In genomic region chr1:212760126-212760823, GRCh38 we compare ENCODE assay signal across 9 cellular contexts. TPM values are rescaled to one million over a fixed set of nuclear protein-coding genes. Genes with fewer than 3 reads are reported as not detected.
DNase-seq lines count a peak whose midpoint lies in the region; ATAC-seq, FAIRE-seq and TF ChIP-seq lines count a peak whose summit lies in the region.
"Had no signal": no experiment of that assay in that cellular context is flagged by ENCODE, and none has a peak within 500 bp of the region (broad histone marks: within the 10 kb centered on the region; RNA-seq: fewer than 3 reads in every experiment).

No MANE protein-coding gene starts in this region.

- POLR2A ChIA-PET in endothelial cell of umbilical vein (lab: Charles Lee) = no interaction called here

- BruUV-seq in Calu3 (replicated peaks; lab: Mats Ljungman, UMichigan) (no TSS peak), endothelial cell of umbilical vein (replicated peaks; lab: Mats Ljungman, UMichigan) (no TSS peak)

- no peak overlapping the region for H3K27ac Mint-ChIP-seq in Calu3 (ENCODE audit: unreplicated experiment)

- H4K20me1 ChIP-seq in endothelial cell of umbilical vein (replicated peaks; ENCODE audit: control insufficient read depth, extremely low read depth, insufficient read depth, low read length) = no peaks in the 10 kb centered on the region

- no peak overlapping the region for H2AFZ ChIP-seq in endothelial cell of umbilical vein (ENCODE audit: low read depth, low read length)

- H3K9me3 ChIP-seq in endothelial cell of umbilical vein (replicated peaks; ENCODE audit: control insufficient read depth, insufficient read depth, low read length) = no peaks in the 10 kb centered on the region
- H3K9me3 ChIP-seq in kidney (ENCODE audit: control insufficient read depth in 1 of 2, low read length in 2 of 2) = no peaks in the 10 kb centered on the region

- H3K36me3 ChIP-seq in endothelial cell of umbilical vein (ENCODE audit: control insufficient read depth in 2 of 2, extremely low read depth in 1 of 2, insufficient read depth in 2 of 2, low read length in 2 of 2) = peaks cover 0 to 6% of the 10 kb centered on the region in 2 experiments
- peaks cover 0 to 6% of the 10 kb centered on the region in 2 donors for H3K36me3 ChIP-seq in kidney (ENCODE audit: control insufficient read depth in 1 of 2, insufficient read depth in 2 of 2, low read length in 2 of 2)

- no peaks in the 10 kb centered on the region for H3K36me3 Mint-ChIP-seq in Calu3 (ENCODE audit: insufficient read depth, unreplicated experiment)

- H3K4me3 ChIP-seq in endothelial cell of umbilical vein (replicated peaks in 1 of 3; ENCODE audit: insufficient read depth in 1 of 3, low read depth in 1 of 3, low read length in 3 of 3) = no peak overlapping the region
- H3K4me3 ChIP-seq in kidney (ENCODE audit: low read length in 2 of 2) = no peak overlapping the region

- no peak overlapping the region for H3K4me3 Mint-ChIP-seq in Calu3 (ENCODE audit: low read depth, unreplicated experiment)

- H3K27ac ChIP-seq in endothelial cell of umbilical vein (ENCODE audit: insufficient read depth, low read depth, low read length) = no peak overlapping the region
- no peak overlapping the region for H3K27ac ChIP-seq in kidney (ENCODE audit: low read depth in 2 of 2, low read length in 2 of 2)

- no peaks in the 10 kb centered on the region for H3K9me1 ChIP-seq in endothelial cell of umbilical vein (replicated peaks; ENCODE audit: control insufficient read depth, extremely low read depth, insufficient read depth, low read length)

- H3K4me2 ChIP-seq in endothelial cell of umbilical vein (ENCODE audit: insufficient read depth, low read length) = no peak overlapping the region

- no peaks in the 10 kb centered on the region for H3K79me2 ChIP-seq in endothelial cell of umbilical vein (ENCODE audit: control insufficient read depth, insufficient read depth, low read length)

- no peaks in the 10 kb centered on the region for H3K9me3 Mint-ChIP-seq in Calu3 (ENCODE audit: low read depth, unreplicated experiment)

- no peaks in the 10 kb centered on the region for H3K27me3 ChIP-seq in endothelial cell of umbilical vein (ENCODE audit: control insufficient read depth in 2 of 2, insufficient read depth in 2 of 2, low read length in 2 of 2)

- H3K27me3 Mint-ChIP-seq in Calu3 (ENCODE audit: unreplicated experiment) = no peaks in the 10 kb centered on the region

- no peaks in the 10 kb centered on the region for H3K4me1 ChIP-seq in endothelial cell of umbilical vein (ENCODE audit: control insufficient read depth, extremely low read depth, insufficient read depth, low read length)
- no peaks in the 10 kb centered on the region for H3K4me1 ChIP-seq in kidney (ENCODE audit: control insufficient read depth in 1 of 2, insufficient read depth in 1 of 2, low read depth in 1 of 2, low read length in 2 of 2)

- CTCF ChIA-PET in Calu3 (lab: Charles Lee) = interaction anchor here (0.5 to 1.2 kb wide), 2 partner anchors 10 to 83 kb away, joined by 3 to 4 read pairs; no protein-coding TSS in a partner anchor
- CTCF ChIA-PET in endothelial cell of umbilical vein (lab: Charles Lee) = interaction anchor here (1.0 to 2.5 kb wide), 3 partner anchors 9 to 95 kb away, joined by 3 to 9 read pairs (median 3); no protein-coding TSS in a partner anchor

- no peak for TF ChIP-seq POLR2A in endothelial cell of umbilical vein (IDR thresholded peaks at IDR 0.05; ENCODE audit: low read depth, low read length)

- H3K9ac ChIP-seq in endothelial cell of umbilical vein (replicated peaks; ENCODE audit: extremely low read depth, insufficient read depth, low read length) (no peak overlapping the region), kidney (ENCODE audit: low read length in 2 of 2) (no peak overlapping the region)

- DNase-seq in Calu3 = peak; percentile 58
- DNase-seq in activated CD4-positive, alpha-beta T cell treated with anti-CD3 and anti-CD28 coated beads for 1 hour = peak; percentile 26
- DNase-seq in endothelial cell of umbilical vein (ENCODE audit: low read depth, low spot score) = no peak
- DNase-seq in stimulated activated CD4-positive, alpha-beta T cell treated with anti-CD3 and anti-CD28 coated beads, Interleukin-1b, Interleukin-23, amount 100 ng/mL, for 48 hours = peak; percentile 61
- DNase-seq in NCI-H146 (lab: John Stamatoyannopoulos, UW) = no peak
- no peak for DNase-seq in kidney
- no peak for DNase-seq in NCI-H1417 treated with DMSO at 0.1 percent for 48 hours (lab: John Stamatoyannopoulos, UW)
- DNase-seq: left cardiac atrium had no signal

- intact Hi-C loops in Calu3 (cut with micrococcal nuclease; ENCODE audit: unreplicated experiment) = no loop called here
- intact Hi-C loops in endothelial cell of umbilical vein (cut with micrococcal nuclease) = loop anchor here (1.0 kb wide), 1 partner anchor 283 kb away; no protein-coding TSS in a partner anchor
- intact Hi-C loops in kidney (cut with DNase I) = no loop called here

- FAIRE-seq in endothelial cell of umbilical vein (lab: Jason Lieb, UNC) = no peak
- no peak for FAIRE-seq in kidney (lab: Jason Lieb, UNC)

- peak; percentile 48 for ATAC-seq in HG02623 (IDR thresholded peaks at IDR 0.05; ENCODE audit: unreplicated experiment)

- TF ChIP-seq CTCF in Calu3 (IDR thresholded peaks at IDR 0.05; ENCODE audit: unreplicated experiment) = peak; percentile 33
- TF ChIP-seq CTCF in endothelial cell of umbilical vein (IDR thresholded peaks at IDR 0.05; ENCODE audit: extremely low read depth in 1 of 2, insufficient read depth in 1 of 2, low read depth in 1 of 2, low read length in 2 of 2) = peak; percentile 39 to 58
- no peak for TF ChIP-seq CTCF in kidney (IDR thresholded peaks at IDR 0.05; ENCODE audit: borderline replicate concordance, extremely low read depth, insufficient read depth)

- dilution Hi-C loops in endothelial cell of umbilical vein (cut with MboI; ENCODE audit: extremely low pct_ligation_motif_present, low sequenced_read_pairs) = no loop called here

- H3K4me1 Mint-ChIP-seq in Calu3 (ENCODE audit: low read depth, unreplicated experiment) = no peaks in the 10 kb centered on the region

TF ChIP-seq in endothelial cell of umbilical vein, 7 proteins besides CTCF, POLR2A, EP300 and RAD21:
- TF ChIP-seq JUN (IDR thresholded peaks at IDR 0.05; ENCODE audit: borderline replicate concordance, insufficient read depth, insufficient read length, low read depth) (no peak), FOS (IDR thresholded peaks at IDR 0.05; ENCODE audit: borderline replicate concordance, insufficient read depth, low read length) (no peak), GATA2 (IDR thresholded peaks at IDR 0.05; ENCODE audit: insufficient read depth, insufficient read length, low read depth, low read length) (no peak)

RNA-seq across cellular contexts. Expression of gene NSL1, which starts 31.3 kb away (rescaled TPM):
- 41.0 and 47.2 TPM in 2 replicates for total RNA-seq in Calu3 (2022)
- total RNA-seq in endothelial cell of umbilical vein = 27.7 and 30.2 TPM in 2 replicates
- 15.5 and 18.9 TPM in 2 replicates for polyA plus RNA-seq in endothelial cell of umbilical vein
- polyA plus RNA-seq in endothelial cell of umbilical vein (2011; cell fraction: cytosol; rRNA removed) = 28.6 and 29.4 TPM in 2 replicates
- 13.3 and 19.3 TPM in 2 replicates for polyA plus RNA-seq in endothelial cell of umbilical vein (2011; cell fraction: nucleus; rRNA removed)
- polyA plus RNA-seq in endothelial cell of umbilical vein (2012) = 16.2 and 18.9 TPM in 2 replicates
- 11.5 and 12.5 TPM in 2 replicates for polyA minus RNA-seq in endothelial cell of umbilical vein
- 16.9 TPM for polyA minus RNA-seq in endothelial cell of umbilical vein (2011; cell fraction: cytosol; rRNA and poly(A)+ RNA removed)
- 12.4 and 17.5 TPM in 2 replicates for polyA minus RNA-seq in endothelial cell of umbilical vein (2011; cell fraction: nucleus; rRNA and poly(A)+ RNA removed)
- 34.5 TPM for total RNA-seq in kidney
- polyA plus RNA-seq in kidney (ENCODE audit: insufficient read depth, low read depth, low replicate concordance) = 19.5 TPM

RNA-seq across cellular contexts. Expression of gene TATDN3, which starts 31.4 kb away (rescaled TPM):
- total RNA-seq in Calu3 (2022) (9.3 and 10.3 TPM in 2 replicates), endothelial cell of umbilical vein (7.8 and 8.0 TPM in 2 replicates), kidney (18.6 TPM)
- polyA plus RNA-seq in endothelial cell of umbilical vein (3.5 and 4.3 TPM in 2 replicates), kidney (ENCODE audit: insufficient read depth, low read depth, low replicate concordance) (19.5 TPM)
- 7.2 and 7.3 TPM in 2 replicates for polyA plus RNA-seq in endothelial cell of umbilical vein (2011; cell fraction: cytosol; rRNA removed)
- 6.8 and 7.9 TPM in 2 replicates for polyA plus RNA-seq in endothelial cell of umbilical vein (2011; cell fraction: nucleus; rRNA removed)
- 8.1 and 10.3 TPM in 2 replicates for polyA plus RNA-seq in endothelial cell of umbilical vein (2012)
- 2.1 and 4.2 TPM in 2 replicates for polyA minus RNA-seq in endothelial cell of umbilical vein
- polyA minus RNA-seq in endothelial cell of umbilical vein (2011; cell fraction: cytosol; rRNA and poly(A)+ RNA removed) = 5.4 TPM
- polyA minus RNA-seq in endothelial cell of umbilical vein (2011; cell fraction: nucleus; rRNA and poly(A)+ RNA removed) = 4.0 and 4.7 TPM in 2 replicates

Comparison
In these comparisons a context has a peak if more than half of its experiments do, and no peak if none do; other contexts are left out.
1. DNase-seq: peak in Calu3 (single experiment), activated CD4-positive, alpha-beta T cell treated with anti-CD3 and anti-CD28 coated beads for 1 hour (single experiment) and stimulated activated CD4-positive, alpha-beta T cell treated with anti-CD3 and anti-CD28 coated beads, Interleukin-1b, Interleukin-23, amount 100 ng/mL, for 48 hours (single experiment); none in endothelial cell of umbilical vein (single experiment), NCI-H146 (single experiment), kidney (single experiment) and NCI-H1417 treated with DMSO at 0.1 percent for 48 hours (single experiment).